17 cellular contexts compared by ENCODE assay signal in the genomic region with DNA sequence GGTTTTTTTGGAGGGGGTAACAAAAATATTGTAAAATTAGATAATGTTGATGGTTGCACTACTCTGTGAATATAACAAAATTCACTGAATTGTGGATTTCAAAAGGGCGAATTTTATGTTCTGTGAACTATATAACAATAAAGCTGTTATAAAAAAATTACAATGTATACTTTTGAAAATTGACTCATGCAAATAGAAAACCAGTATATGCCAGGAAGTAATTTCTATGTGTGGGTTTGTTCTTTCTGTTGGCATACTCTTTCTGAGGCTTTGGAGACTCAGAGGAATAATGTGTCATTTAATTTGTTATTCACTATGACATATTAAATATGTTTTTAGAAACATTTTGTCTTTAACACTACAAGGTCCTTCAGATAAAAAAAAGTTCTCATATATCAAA.
DNase-seq lines count a peak whose midpoint lies in the region; ATAC-seq and TF ChIP-seq lines count a peak whose summit lies in the region.
"Had no signal": no experiment of that assay in that cellular context is flagged by ENCODE, and none has a peak within 500 bp of the region (broad histone marks: within the 10 kb centered on the region; RNA-seq: fewer than 3 reads in every experiment).

No MANE protein-coding gene starts in this region.

- TF ChIP-seq CTCF in PC-3 (conservative IDR thresholded peaks at IDR 0.05; ENCODE audit: low read depth, low read length) (no peak), colonic mucosa (IDR thresholded peaks at IDR 0.05) (no peak), mucosa of descending colon (IDR thresholded peaks at IDR 0.05) (no peak)

- H3K4me3 ChIP-seq in PC-3 (ENCODE audit: low read length) (no peak overlapping the region), colonic mucosa (no peak overlapping the region), mucosa of descending colon (no peak overlapping the region)
- H3K4me3 ChIP-seq: A549; BLaER1 treated with 17β-estradiol and CSF1 and Interleukin-3, amounts not matched to agents 10 nM and 100 nM had no signal

- H3K9ac ChIP-seq in PC-3 (ENCODE audit: low read length) (no peak overlapping the region), colonic mucosa (ENCODE audit: low read depth in 2 of 2, low read length in 2 of 2) (no peak overlapping the region)
- H3K9ac ChIP-seq: BLaER1 treated with 17β-estradiol and CSF1 and Interleukin-3, amounts not matched to agents 10 nM and 100 nM had no signal

- H2AFZ ChIP-seq in PC-3 (ENCODE audit: low read length), result no peak overlapping the region

- no peak overlapping the region for H3K4me2 ChIP-seq in PC-3 (ENCODE audit: low read length)
- H3K4me2 ChIP-seq: A549; BLaER1 treated with 17β-estradiol and CSF1 and Interleukin-3, amounts not matched to agents 10 nM and 100 nM had no signal

- H4K20me1 ChIP-seq in PC-3 (ENCODE audit: low read length), result no peaks in the 10 kb centered on the region
- H4K20me1 ChIP-seq: BLaER1 treated with 17β-estradiol and CSF1 and Interleukin-3, amounts not matched to agents 10 nM and 100 nM had no signal

- H3K27me3 ChIP-seq in PC-3 (ENCODE audit: low read length), result no peaks in the 10 kb centered on the region
- no peaks in the 10 kb centered on the region for H3K27me3 ChIP-seq in colonic mucosa
- H3K27me3 ChIP-seq: BLaER1 treated with 17β-estradiol and CSF1 and Interleukin-3, amounts not matched to agents 10 nM and 100 nM had no signal

- DNase-seq in PC-3 (no peak), colonic mucosa (no peak), mucosa of descending colon (no peak), medulla oblongata (ENCODE audit: extremely low spot score) (no peak), NOMO-1 treated with dmso at 0.1 percent for 144 hours (lab: John Stamatoyannopoulos, UW; ENCODE audit: unreplicated experiment) (no peak), NCI-H524 treated with DMSO at 0.1 percent for 48 hours (lab: John Stamatoyannopoulos, UW) (no peak)
- DNase-seq: AML-193; Caco-2; Calu3; CD4-positive, alpha-beta T cell; CD8-positive, alpha-beta T cell; DMS79 treated with DMSO at 0.1 percent for 48 hours; GF-D8 had no signal

- intact Hi-C loops in PC-3 (cut with micrococcal nuclease) (no loop called here), colonic mucosa (cut with DNase I) (no loop called here), mucosa of descending colon (cut with DNase I, micrococcal nuclease) (no loop called here)

- no TSS peak for BruUV-seq in PC-3 (replicated peaks; lab: Mats Ljungman, UMichigan)

- no peaks in the 10 kb centered on the region for H3K79me2 ChIP-seq in PC-3 (ENCODE audit: low read length)

- H3K4me1 ChIP-seq in PC-3 (ENCODE audit: insufficient read depth, low read length) (no peaks in the 10 kb centered on the region), colonic mucosa (no peaks in the 10 kb centered on the region), mucosa of descending colon (ENCODE audit: low read depth) (peaks cover 4% of the 10 kb centered on the region)
- H3K4me1 ChIP-seq: A549; BLaER1 treated with 17β-estradiol and CSF1 and Interleukin-3, amounts not matched to agents 10 nM and 100 nM; Caco-2 had no signal

- ATAC-seq in PC-3, result 0 out of 2 replicates have a peak, but pooled peaks have one; percentile 13
- peak; percentile 89 for ATAC-seq in mucosa of descending colon
- ATAC-seq: A549; CD8-positive, alpha-beta T cell had no signal

- CTCF ChIA-PET in PC-3 (lab: Charles Lee), result no interaction called here

- H3K36me3 ChIP-seq in PC-3 (ENCODE audit: low read depth, low read length), result no peaks in the 10 kb centered on the region
- H3K36me3 ChIP-seq in colonic mucosa, result no peaks in the 10 kb centered on the region
- H3K36me3 ChIP-seq in mucosa of descending colon (ENCODE audit: low read depth), result no peaks in the 10 kb centered on the region
- H3K36me3 ChIP-seq: BLaER1 treated with 17β-estradiol and CSF1 and Interleukin-3, amounts not matched to agents 10 nM and 100 nM had no signal

- POLR2A ChIA-PET in PC-3 (lab: Charles Lee; ENCODE audit: unreplicated experiment), result no interaction called here

- no peaks in the 10 kb centered on the region for H3K9me3 ChIP-seq in PC-3 (ENCODE audit: low read length)
- no peaks in the 10 kb centered on the region for H3K9me3 ChIP-seq in colonic mucosa
- H3K9me3 ChIP-seq in mucosa of descending colon, result no peaks in the 10 kb centered on the region
- H3K9me3 ChIP-seq: A549; BLaER1 treated with 17β-estradiol and CSF1 and Interleukin-3, amounts not matched to agents 10 nM and 100 nM; Caco-2 had no signal

- H3K9me2 ChIP-seq in PC-3 (replicated peaks; ENCODE audit: low read length), result no peaks in the 10 kb centered on the region

- H3K27ac ChIP-seq in PC-3 (ENCODE audit: low read length) (no peak overlapping the region), colonic mucosa (peak overlapping the region; percentile 39)
- H3K27ac ChIP-seq: 22Rv1; A549; BLaER1 treated with 17β-estradiol and CSF1 and Interleukin-3, amounts not matched to agents 10 nM and 100 nM; C4-2B had no signal

- H3F3A ChIP-seq in PC-3 (ENCODE audit: low read length, unreplicated experiment), result no peaks in the 10 kb centered on the region
